9 cellular contexts compared by ENCODE assay signal in the genomic region with DNA sequence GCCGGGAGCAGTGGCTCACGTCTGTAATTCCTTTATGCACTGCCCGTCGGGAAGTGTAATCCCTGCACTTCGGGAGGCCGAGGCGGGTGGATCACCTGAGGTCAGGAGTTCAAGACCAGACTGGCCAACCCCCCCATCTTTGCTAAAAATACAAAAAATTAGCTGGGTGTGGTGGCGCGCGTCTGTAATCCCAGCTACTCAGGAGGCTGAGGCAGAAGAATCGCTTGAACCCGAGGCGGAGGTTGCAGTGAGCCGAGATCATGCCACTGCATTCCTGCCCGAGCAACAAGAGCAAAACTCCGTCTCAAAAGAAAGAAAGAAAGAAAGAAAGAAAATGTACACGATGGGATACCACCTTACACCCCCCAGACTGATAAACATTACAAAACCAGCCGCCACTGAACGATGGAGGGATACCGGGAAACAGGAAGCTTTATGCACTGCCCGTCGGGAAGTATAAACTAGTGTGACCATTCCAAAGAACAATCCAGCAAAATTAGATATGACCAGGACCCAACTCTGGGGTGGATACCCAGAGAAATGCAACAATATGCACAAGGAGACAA. TPM values are rescaled to one million over a fixed set of nuclear protein-coding genes. Genes with fewer than 3 reads are reported as not detected.
DNase-seq lines count a peak whose midpoint lies in the region; ATAC-seq and TF ChIP-seq lines count a peak whose summit lies in the region.
"Had no signal": no experiment of that assay in that cellular context is flagged by ENCODE, and none has a peak within 500 bp of the region (broad histone marks: within the 10 kb centered on the region; RNA-seq: fewer than 3 reads in every experiment).

No MANE protein-coding gene starts in this region.

- H3K9me3 ChIP-seq in MM.1S (replicated peaks; ENCODE audit: insufficient read depth, low read length) = no peaks in the 10 kb centered on the region

- peaks cover 45% of the 10 kb centered on the region for H3K4me1 Mint-ChIP-seq in dendritic cell treated with granulocyte-macrophage colony-stimulating factor and Interleukin-4, amounts not matched to agents 40 ng/mL and 50 ng/mL, for 4 days (ENCODE audit: low read depth)
- H3K4me1 Mint-ChIP-seq in natural killer cell = peaks cover 27 to 32% of the 10 kb centered on the region in 2 donors

- H3K9ac ChIP-seq in MM.1S (ENCODE audit: low read length) = no peak overlapping the region

- TF ChIP-seq CTCF in AG09309 (IDR thresholded peaks at IDR 0.05; ENCODE audit: control insufficient read depth, insufficient read depth, low read depth, low read length, missing control alignments) (no peak), MM.1S (IDR thresholded peaks at IDR 0.05; ENCODE audit: low read length) (no peak), natural killer cell (IDR thresholded peaks at IDR 0.05) (no peak)

- no peaks in the 10 kb centered on the region for H3K9me2 ChIP-seq in MM.1S (replicated peaks; ENCODE audit: insufficient read depth, low read length)

- H3K36me3 Mint-ChIP-seq in dendritic cell treated with granulocyte-macrophage colony-stimulating factor and Interleukin-4, amounts not matched to agents 40 ng/mL and 50 ng/mL, for 4 days (ENCODE audit: low read depth) = peaks cover 44% of the 10 kb centered on the region
- H3K36me3 Mint-ChIP-seq in natural killer cell = peaks cover 15% of the 10 kb centered on the region

- peak overlapping the region; percentile 89 for H3K27ac Mint-ChIP-seq in dendritic cell treated with granulocyte-macrophage colony-stimulating factor and Interleukin-4, amounts not matched to agents 40 ng/mL and 50 ng/mL, for 4 days
- H3K27ac Mint-ChIP-seq in natural killer cell = peak overlapping the region; percentile 94 to 96

- no peaks in the 10 kb centered on the region for H3K4me1 ChIP-seq in MM.1S (ENCODE audit: low read length)

- H2AFZ ChIP-seq in MM.1S (ENCODE audit: low read length) = peak overlapping the region; percentile 80; the same call in 1 of the 2 replicates

- ATAC-seq in natural killer cell = no peak
- no peak for ATAC-seq in GM19023 (IDR thresholded peaks at IDR 0.05; ENCODE audit: unreplicated experiment)
- ATAC-seq in HG03135 (IDR thresholded peaks at IDR 0.05; ENCODE audit: unreplicated experiment) = no peak

- H3K4me3 Mint-ChIP-seq in dendritic cell treated with granulocyte-macrophage colony-stimulating factor and Interleukin-4, amounts not matched to agents 40 ng/mL and 50 ng/mL, for 4 days = peak overlapping the region; percentile 87
- H3K4me3 Mint-ChIP-seq in natural killer cell = peak overlapping the region; percentile 99

- peak overlapping the region; percentile 54 for H3K4me2 ChIP-seq in MM.1S (ENCODE audit: low read depth, low read length)

- peak overlapping the region; percentile 99 for H3K4me3 ChIP-seq in AG09309 (ENCODE audit: control insufficient read depth, low read depth, low read length)
- H3K4me3 ChIP-seq in MM.1S (ENCODE audit: low read length) = peak overlapping the region; percentile 78

- H3K9me3 Mint-ChIP-seq in dendritic cell treated with granulocyte-macrophage colony-stimulating factor and Interleukin-4, amounts not matched to agents 40 ng/mL and 50 ng/mL, for 4 days = no peaks in the 10 kb centered on the region
- no peaks in the 10 kb centered on the region for H3K9me3 Mint-ChIP-seq in natural killer cell

- no peaks in the 10 kb centered on the region for H3F3A ChIP-seq in MM.1S (ENCODE audit: insufficient read depth, low read length)

- DNase-seq in AG09309 (ENCODE audit: low read depth) (no peak), MM.1S (no peak), natural killer cell (no peak), erythroblast (lab: John Stamatoyannopoulos, UW) (no peak), cerebellar cortex (ENCODE audit: low spot score) (no peak)

- H4K20me1 ChIP-seq in MM.1S (ENCODE audit: insufficient read depth, low read length) = no peaks in the 10 kb centered on the region

- H3K27me3 ChIP-seq in MM.1S (replicated peaks; ENCODE audit: insufficient read depth, low read length) = no peaks in the 10 kb centered on the region

- H3K27me3 Mint-ChIP-seq in dendritic cell treated with granulocyte-macrophage colony-stimulating factor and Interleukin-4, amounts not matched to agents 40 ng/mL and 50 ng/mL, for 4 days = no peaks in the 10 kb centered on the region
- H3K27me3 Mint-ChIP-seq in natural killer cell (ENCODE audit: low read depth in 2 of 2) = no peaks in the 10 kb centered on the region

- intact Hi-C loops in dendritic cell treated with granulocyte-macrophage colony-stimulating factor and Interleukin-4, amounts not matched to agents 40 ng/mL and 50 ng/mL, for 4 days (cut with micrococcal nuclease) = no loop called here
- intact Hi-C loops in natural killer cell (cut with micrococcal nuclease) = loop anchor here (2.0 kb wide), 1 partner anchor 191 kb away; a partner anchor contains a TSS

- peaks cover 7% of the 10 kb centered on the region for H3K79me2 ChIP-seq in MM.1S (ENCODE audit: low read length)

- H3K27ac ChIP-seq in MM.1S (ENCODE audit: low read length) = no peak overlapping the region

- no peaks in the 10 kb centered on the region for H3K36me3 ChIP-seq in MM.1S (replicated peaks; ENCODE audit: insufficient read depth, low read length)

- no peak for TF ChIP-seq POLR2A in erythroblast (IDR thresholded peaks at IDR 0.05; ENCODE audit: low read length)

RNA-seq across cellular contexts. Expression of a gene that starts 1.1 kb away (rescaled TPM):
- total RNA-seq in natural killer cell = 10 to 100 TPM; 78.3 to 99.6 (median 92.8) TPM

RNA-seq across cellular contexts. Expression of a gene that starts 46.6 kb away (rescaled TPM):
- not detected for total RNA-seq in natural killer cell
- total RNA-seq: NCI-H460 had no signal
